Comparison of ENCODE assay signal across 22 cellular contexts in genomic region chr2:53938904-53939303, GRCh38.
"Had no signal": no experiment of that assay in that cellular context is flagged by ENCODE, and none has a peak within 500 bp of the region (broad histone marks: within the 10 kb centered on the region; RNA-seq: fewer than 3 reads in every experiment).

No MANE protein-coding gene starts in this region.

- H2AFZ ChIP-seq: hepatocyte had no signal

- ATAC-seq: effector memory CD8-positive, alpha-beta T cell; left colon; lower lobe of right lung; natural killer cell; right lobe of liver; stimulated activated memory B cell treated with anti-CD40 and anti-IgM and Interleukin-4, amounts not matched to agents 10 μg/mL and 1 μg/mL and 100 μg/mL, for 72 hours; stimulated activated naive CD8-positive, alpha-beta T cell treated with anti-CD3 and anti-CD28 coated beads, Interleukin-15, Interleukin-2, amounts not matched to agents 100 U/mL and 50 U/mL, for 24 hours had no signal

- H3K9me3 ChIP-seq: left ventricle myocardium inferior, lower lobe of right lung, ovary, right lobe of liver, thoracic aorta, tibial nerve, upper lobe of left lung had no signal

- H3K4me2 ChIP-seq: hepatocyte had no signal

- H3K27ac ChIP-seq: hepatocyte, left ventricle myocardium inferior, lower lobe of right lung, ovary, right lobe of liver, thoracic aorta, tibial nerve, upper lobe of left lung had no signal

- H3K27me3 ChIP-seq: hepatocyte, ovary, right lobe of liver, tibial nerve, upper lobe of left lung had no signal

- H3K4me1 ChIP-seq: lower lobe of right lung, right lobe of liver had no signal

- H3K4me3 ChIP-seq: hepatocyte, left ventricle myocardium inferior, lower lobe of right lung, ovary, right lobe of liver, thoracic aorta, tibial nerve, upper lobe of left lung had no signal

- DNase-seq: cerebellar nuclear complex; cortex of kidney; effector memory CD8-positive, alpha-beta T cell; head of caudate nucleus; islet precursor cell; left colon; left ventricle myocardium inferior; lower lobe of right lung; natural killer cell; occipital lobe; ovary; retina; right lobe of liver; stimulated activated CD4-positive, alpha-beta T cell treated with anti-CD3 and anti-CD28 coated beads, Interleukin-2, amount 100 ng/mL, for 24 hours; stimulated activated CD4-positive, alpha-beta T cell treated with anti-CD3 and anti-CD28 coated beads, Interleukin-4, amount 100 ng/mL, for 4 hours; stimulated activated naive CD8-positive, alpha-beta T cell treated with anti-CD3 and anti-CD28 coated beads, Interleukin-15, Interleukin-2, amounts not matched to agents 100 U/mL and 50 U/mL, for 24 hours; substantia nigra; upper lobe of left lung had no signal

- H3K36me3 ChIP-seq: ovary had no signal
